8 cellular contexts compared by ENCODE assay signal in the genomic region with DNA sequence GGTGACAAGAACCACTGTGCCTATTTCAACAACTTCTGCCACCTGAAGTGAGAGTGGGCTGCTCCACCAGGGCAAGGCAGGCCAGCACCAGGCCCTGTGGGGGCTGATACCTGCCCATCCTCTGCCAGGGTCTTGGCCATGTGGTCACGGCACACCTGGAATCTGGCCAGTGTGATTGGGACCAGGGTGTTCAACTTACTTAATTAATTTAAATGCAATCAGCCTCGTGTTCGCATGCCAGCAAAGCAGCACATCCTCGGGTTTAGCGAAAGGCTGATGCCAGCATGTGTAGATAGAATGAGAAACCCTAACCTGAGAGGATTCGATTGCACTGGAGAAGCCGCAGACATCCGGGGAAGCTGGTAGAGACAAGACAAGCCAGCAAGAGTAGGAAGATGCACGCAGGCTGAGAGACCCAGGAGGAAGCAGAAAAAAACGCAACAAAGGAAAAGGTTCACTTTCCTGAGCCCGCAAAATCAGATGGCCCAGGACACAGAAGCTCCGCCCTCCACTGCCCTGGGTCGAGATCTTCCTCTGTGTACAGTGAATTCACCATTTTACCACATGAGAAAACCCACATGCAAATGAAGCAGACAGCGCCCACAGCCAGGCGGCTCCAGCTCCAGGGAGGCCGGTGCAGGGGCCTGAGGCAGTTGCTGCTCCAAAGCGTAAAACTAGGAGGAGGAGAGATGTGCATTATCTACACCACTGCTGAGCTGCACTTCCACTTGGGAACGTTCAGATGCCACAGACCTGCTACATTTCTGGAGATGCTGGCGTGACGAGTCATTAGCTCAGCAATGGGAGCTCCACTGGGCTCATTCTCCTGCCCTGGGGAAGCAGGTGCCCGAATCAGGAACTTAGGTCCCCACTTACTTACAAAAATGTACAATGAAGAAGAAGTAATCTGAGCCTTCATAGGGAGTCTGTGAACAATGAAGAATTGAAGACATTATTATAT.
DNase-seq lines count a peak whose midpoint lies in the region; ATAC-seq and TF ChIP-seq lines count a peak whose summit lies in the region.

No MANE protein-coding gene starts in this region.

- peak; percentile 86 for ATAC-seq in GM19043 (IDR thresholded peaks at IDR 0.05; ENCODE audit: low read depth, unreplicated experiment)
- peak; percentile 99 for ATAC-seq in HG03103 (IDR thresholded peaks at IDR 0.05; ENCODE audit: low read depth, unreplicated experiment)

- no peaks in the 10 kb centered on the region for H3K36me3 ChIP-seq in brain microvascular endothelial cell (replicated peaks)

- no peaks in the 10 kb centered on the region for H3K27me3 ChIP-seq in brain microvascular endothelial cell (replicated peaks)

- H3K27ac ChIP-seq in brain microvascular endothelial cell = no peak overlapping the region

- DNase-seq in UCSD-AML1 (lab: John Stamatoyannopoulos, UW; ENCODE audit: unreplicated experiment) (peak; percentile 17), mesenteric fat pad (ENCODE audit: low spot score) (peak; percentile 76), brain microvascular endothelial cell (no peak), D341Med (ENCODE audit: low spot score) (no peak), DMS79 (lab: John Stamatoyannopoulos, UW) (no peak), RKO (ENCODE audit: low spot score) (no peak)

- in situ Hi-C loops in brain microvascular endothelial cell (cut with HindIII; ENCODE audit: low pct_ligation_motif_present, low sequenced_read_pairs) = no loop called here

- H3K4me3 ChIP-seq in brain microvascular endothelial cell (ENCODE audit: low read depth, low read length) = no peak overlapping the region

- no peak for TF ChIP-seq CTCF in brain microvascular endothelial cell (IDR thresholded peaks at IDR 0.05; ENCODE audit: low read depth, low read length, missing control alignments)

Comparison
In these comparisons a context has a peak if more than half of its experiments do, and no peak if none do; other contexts are left out.
1. DNase-seq: peak in UCSD-AML1 (single experiment) and mesenteric fat pad (single experiment); none in brain microvascular endothelial cell (single experiment), D341Med (single experiment), DMS79 (single experiment) and RKO (single experiment).